14 cellular contexts compared by ENCODE assay signal in the genomic region with DNA sequence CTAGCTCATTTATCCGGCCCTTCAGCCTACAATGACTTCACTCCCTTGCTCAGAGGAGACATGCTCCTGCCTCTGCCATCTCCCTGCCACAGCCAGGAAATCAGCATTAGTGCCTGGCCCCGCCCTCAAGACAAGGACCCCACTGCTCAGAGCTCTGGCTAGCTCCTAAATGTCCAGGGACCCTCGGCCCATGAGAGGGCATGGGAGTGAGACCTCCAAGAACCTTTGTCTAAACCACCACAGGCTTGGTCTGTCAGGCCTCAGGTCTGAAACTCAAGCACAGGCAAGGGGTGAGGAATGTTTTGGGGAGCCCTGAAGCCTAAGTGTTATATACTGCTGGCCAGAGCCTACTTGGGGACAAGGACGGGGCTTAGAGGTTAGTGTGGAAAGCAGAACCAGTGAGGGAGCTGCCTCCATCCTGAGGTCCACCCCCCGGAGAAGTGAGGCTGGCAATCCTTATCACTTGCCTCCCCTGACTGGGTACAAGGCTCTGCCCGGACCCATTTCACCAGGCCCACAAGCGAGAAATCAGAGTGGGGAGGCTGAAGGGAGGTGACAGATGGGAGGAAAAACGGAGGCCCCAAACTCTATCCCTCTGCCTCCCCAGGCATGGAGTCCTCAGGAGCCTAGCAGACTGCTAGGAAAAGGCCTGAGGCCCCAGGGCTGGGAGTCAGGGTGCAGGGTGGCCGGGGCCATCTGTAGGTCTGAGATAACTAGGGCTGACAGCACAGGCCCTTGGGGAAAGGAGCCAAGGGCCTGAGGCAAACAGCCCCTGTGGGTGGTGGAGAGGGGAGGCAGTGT. TPM values are rescaled to one million over a fixed set of nuclear protein-coding genes. Genes with fewer than 3 reads are reported as not detected.
A peak's percentile ranks its signal among the peaks of the same experiment; 100 is the strongest.
DNase-seq lines count a peak whose midpoint lies in the region; ATAC-seq and TF ChIP-seq lines count a peak whose summit lies in the region.
"Had no signal": no experiment of that assay in that cellular context is flagged by ENCODE, and none has a peak within 500 bp of the region (broad histone marks: within the 10 kb centered on the region; RNA-seq: fewer than 3 reads in every experiment).

No MANE protein-coding gene starts in this region.

- H3K9me3 Mint-ChIP-seq in endodermal cell: no peaks in the 10 kb centered on the region
- H3K9me3 Mint-ChIP-seq: activated T-helper 17 cell treated with anti-CD3 and anti-CD28 coated beads, Interleukin-2, amount 50 U/mL, for 72 hours had no signal

- TF ChIP-seq CTCF in endodermal cell (conservative IDR thresholded peaks at IDR 0.05) (no peak), spleen (IDR thresholded peaks at IDR 0.05 in 8 of 11, conservative IDR thresholded peaks at IDR 0.05 in 3 of 11) (no peak), uterus (IDR thresholded peaks at IDR 0.05) (no peak)

- no peaks in the 10 kb centered on the region for H3K27me3 Mint-ChIP-seq in endodermal cell (ENCODE audit: insufficient read depth)
- H3K27me3 Mint-ChIP-seq: activated T-helper 17 cell treated with anti-CD3 and anti-CD28 coated beads, Interleukin-2, amount 50 U/mL, for 72 hours had no signal

- H3K36me3 ChIP-seq in NT2/D1 (ENCODE audit: insufficient read depth, insufficient read length, low read length) (peaks cover 3% of the 10 kb centered on the region), endodermal cell (ENCODE audit: control insufficient read depth, insufficient read depth, low read length) (no peaks in the 10 kb centered on the region), spleen (peaks cover 0 to 5% (median 0%) of the 10 kb centered on the region in 6 donors), uterus (no peaks in the 10 kb centered on the region)

- H3K4me3 Mint-ChIP-seq in endodermal cell: no peak overlapping the region

- H3K9ac ChIP-seq in NT2/D1 (ENCODE audit: insufficient read length, low read depth) (peak overlapping the region; percentile 21), endodermal cell (ENCODE audit: extremely low read depth, low read length, poor library complexity, severe bottlenecking) (no peak overlapping the region)

- intact Hi-C loops in spleen (cut with DNase I; ENCODE audit: low total_unique reads) (loop anchor here (10.0 kb wide), 1 partner anchor 226 kb away; no protein-coding TSS in a partner anchor), uterus (cut with DNase I; ENCODE audit: low total_unique reads) (no loop called here)

- ATAC-seq in GM21619 (IDR thresholded peaks at IDR 0.05; ENCODE audit: unreplicated experiment): no peak
- ATAC-seq: activated T-helper 17 cell treated with anti-CD3 and anti-CD28 coated beads, Interleukin-2, amount 50 U/mL, for 72 hours had no signal

- H3K4me1 ChIP-seq in NT2/D1 (ENCODE audit: insufficient read depth, insufficient read length) (peaks cover 20% of the 10 kb centered on the region), endodermal cell (ENCODE audit: control insufficient read depth, insufficient read depth, low read length) (peaks cover 4% of the 10 kb centered on the region), spleen (peaks cover 8 to 38% (median 21%) of the 10 kb centered on the region in 6 donors), uterus (no peaks in the 10 kb centered on the region)

- no peak for TF ChIP-seq POLR2A in spleen (IDR thresholded peaks at IDR 0.05)
- TF ChIP-seq POLR2A in uterus (IDR thresholded peaks at IDR 0.05): no peak

- H3K9me3 ChIP-seq in NT2/D1 (ENCODE audit: insufficient read depth, low read length) (no peaks in the 10 kb centered on the region), endodermal cell (ENCODE audit: control insufficient read depth, low read length) (no peaks in the 10 kb centered on the region), spleen (no peaks in the 10 kb centered on the region), uterus (no peaks in the 10 kb centered on the region)

- H3K36me3 Mint-ChIP-seq in endodermal cell (ENCODE audit: low read depth): peaks cover 10% of the 10 kb centered on the region

- DNase-seq in NCI-H82 (lab: John Stamatoyannopoulos, UW) (peak; percentile 52), NCI-H82 treated with DMSO at 0.1 percent for 48 hours (lab: John Stamatoyannopoulos, UW; ENCODE audit: unreplicated experiment) (no peak), NT2/D1 (ENCODE audit: low read depth, low spot score) (no peak), endodermal cell (no peak), spleen (no peak), NCI-H1417 (lab: John Stamatoyannopoulos, UW) (no peak), uterus (no peak)
- DNase-seq: activated CD4-positive, CD25-positive, alpha-beta regulatory T cell treated with anti-CD3 and anti-CD28 coated beads, Interleukin-2, amount 50 U/mL, for 72 hours; NCI-H446 treated with DMSO at 0.1 percent for 48 hours; stimulated activated CD4-positive, alpha-beta T cell treated with anti-CD3 and anti-CD28 coated beads, Interleukin-4, amount 100 ng/mL, for 4 hours had no signal

- no peak overlapping the region for H3K4me3 ChIP-seq in NT2/D1 (ENCODE audit: insufficient read length, low read depth)
- H3K4me3 ChIP-seq in endodermal cell (ENCODE audit: low read length): no peak overlapping the region
- no peak overlapping the region for H3K4me3 ChIP-seq in spleen
- H3K4me3 ChIP-seq in uterus: no peak overlapping the region

- H3K4me1 Mint-ChIP-seq in endodermal cell: peaks cover 19% of the 10 kb centered on the region
- H3K4me1 Mint-ChIP-seq: activated T-helper 17 cell treated with anti-CD3 and anti-CD28 coated beads, Interleukin-2, amount 50 U/mL, for 72 hours had no signal

- H3K27ac ChIP-seq in endodermal cell (ENCODE audit: low read depth, low read length) (peak overlapping the region; percentile 68), spleen (peak overlapping the region in 6 of 8 donors; percentile 3 to 98 (median 58)), uterus (no peak overlapping the region)
- H3K27ac ChIP-seq: 22Rv1 had no signal

- no peak overlapping the region for H3K27ac Mint-ChIP-seq in endodermal cell
- H3K27ac Mint-ChIP-seq: activated T-helper 17 cell treated with anti-CD3 and anti-CD28 coated beads, Interleukin-2, amount 50 U/mL, for 72 hours had no signal

- WGBS in endodermal cell (ENCODE audit: insufficient coverage in 1 of 2, insufficient read length in 1 of 2), 2 experiments: 92 to 100% methylated on average over 3 to 9 of the region's 9 CpGs
- WGBS in spleen, 5 donors: 86 to 92% (median 90%) methylated on average over 8 to 9 of the region's 9 CpGs

- H3K27me3 ChIP-seq in NT2/D1 (ENCODE audit: insufficient read depth, insufficient read length) (no peaks in the 10 kb centered on the region), endodermal cell (ENCODE audit: control insufficient read depth, insufficient read depth, low read length, poor library complexity, severe bottlenecking) (no peaks in the 10 kb centered on the region), spleen (replicated peaks in 1 of 7) (no peaks in the 10 kb centered on the region), uterus (no peaks in the 10 kb centered on the region)

RNA-seq across cellular contexts. Expression of a gene that starts 18.8 kb away (rescaled TPM):
- total RNA-seq in endodermal cell (10 to 100 TPM; 42.0 to 53.8 TPM), spleen (1 to 10 TPM; 5.1 to 8.8 (median 5.8) TPM), uterus (10 to 100 TPM in 3 of 4 donors, 1 to 10 TPM in 1; 1.5 to 37.5 (median 24.1) TPM)
- 45.2 TPM for polyA plus RNA-seq in endodermal cell (2013, experiment 1 of 2)
- 43.5 TPM for polyA plus RNA-seq in endodermal cell (2013, experiment 2 of 2)
- polyA plus RNA-seq in spleen: 1 to 10 TPM; 1.9 to 4.3 (median 2.4) TPM

RNA-seq across cellular contexts. Expression of a gene that starts 39.2 kb away (rescaled TPM):
- total RNA-seq in endodermal cell: 1 to 10 TPM; 1.2 to 1.9 TPM
- polyA plus RNA-seq in endodermal cell (2013, experiment 1 of 2): 0.43 TPM
- 0.29 TPM for polyA plus RNA-seq in endodermal cell (2013, experiment 2 of 2)
- total RNA-seq in spleen: under 1 TPM in 2 of 7 donors, not detected in 5; 0.09 to 0.28 TPM
- under 1 TPM; 0.04 to 0.19 (median 0.06) TPM for polyA plus RNA-seq in spleen
- 1 to 10 TPM in 1 of 4 donors, under 1 TPM in 2, not detected in 1; 0.24 to 1.3 (median 0.26) TPM for total RNA-seq in uterus

RNA-seq across cellular contexts. Expression of a gene that starts 39.3 kb away (rescaled TPM):
- total RNA-seq in endodermal cell (under 1 TPM; 0.86 to 0.99 TPM), spleen (under 1 TPM in 2 of 7 donors, not detected in 5; 0.30 to 0.38 TPM), uterus (1 to 10 TPM in 2 of 4 donors, not detected in 2; 1.4 to 2.5 TPM)
- polyA plus RNA-seq in endodermal cell (2013, experiment 1 of 2): 0.14 TPM
- polyA plus RNA-seq in endodermal cell (2013, experiment 2 of 2): 0.91 TPM
- polyA plus RNA-seq in spleen: under 1 TPM; 0.03 to 0.10 (median 0.04) TPM
- total RNA-seq: H7 had no signal

RNA-seq across cellular contexts. Expression of a gene that starts 54.8 kb away (rescaled TPM):
- total RNA-seq in endodermal cell (not detected), spleen (not detected), uterus (not detected)
- polyA plus RNA-seq in endodermal cell (2013, experiment 1 of 2): not detected
- not detected for polyA plus RNA-seq in endodermal cell (2013, experiment 2 of 2)
- polyA plus RNA-seq in spleen: under 1 TPM in 1 of 3 donors, not detected in 2; 0.06 TPM
- total RNA-seq: H7 had no signal

RNA-seq across cellular contexts. Expression of a gene that starts 55.0 kb away (rescaled TPM):
- total RNA-seq in endodermal cell (under 1 TPM; 0.11 to 0.13 TPM), spleen (not detected), uterus (under 1 TPM in 3 of 4 donors, not detected in 1; under 0.01 to 0.70 (median under 0.01) TPM)
- polyA plus RNA-seq in endodermal cell (2013, experiment 1 of 2): 0.11 TPM
- 0.08 TPM for polyA plus RNA-seq in endodermal cell (2013, experiment 2 of 2)
- polyA plus RNA-seq in spleen: under 1 TPM in 1 of 3 donors, not detected in 2; 0.10 TPM
- total RNA-seq: H7 had no signal

Comparison
In these comparisons a context has a peak if more than half of its experiments do, and no peak if none do; other contexts are left out.
1. H3K27ac ChIP-seq: peak in endodermal cell (single experiment) and spleen (6 of 8); none in uterus (0 of 2).